ENCODE assay signal across 8 cellular contexts in the genomic region with DNA sequence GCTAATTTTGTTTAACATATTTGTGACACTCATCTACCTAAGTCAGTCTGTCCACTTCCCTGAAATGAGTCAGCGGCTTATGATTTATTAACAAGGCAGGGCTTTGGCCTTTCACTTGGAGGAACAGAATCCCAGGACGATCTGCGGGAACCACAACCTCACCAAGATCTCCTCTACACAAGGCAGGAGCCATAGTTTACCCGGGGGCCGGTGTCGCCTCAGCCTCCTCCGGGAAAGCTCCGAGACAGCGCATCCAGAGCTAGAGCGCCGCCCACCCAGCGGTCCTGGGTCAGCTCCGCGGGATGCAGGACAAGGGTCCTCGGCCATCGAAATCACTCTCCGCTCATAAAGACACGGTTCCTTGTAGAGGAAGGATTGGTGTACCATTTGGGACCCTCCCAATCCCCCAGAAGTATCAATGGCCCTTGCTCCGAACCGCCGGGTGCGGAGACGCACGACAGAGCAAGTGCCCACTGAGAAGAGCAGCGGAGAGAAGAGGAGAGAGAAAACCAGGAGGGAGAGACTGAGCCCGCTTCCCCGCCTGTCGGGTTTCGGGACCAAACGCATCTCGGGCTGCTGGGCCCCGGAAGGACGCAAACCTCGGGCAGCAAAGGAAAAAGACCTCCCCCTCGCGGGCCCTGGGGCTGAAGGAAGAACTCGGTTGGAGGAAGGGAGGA. TPM values are rescaled to one million over a fixed set of nuclear protein-coding genes. Genes with fewer than 3 reads are reported as not detected.
DNase-seq lines count a peak whose midpoint lies in the region; ATAC-seq and TF ChIP-seq lines count a peak whose summit lies in the region.

No MANE protein-coding gene starts in this region.

- H3K9me3 ChIP-seq in HEK293 (ENCODE audit: control insufficient read depth, insufficient read depth, low read depth, low read length), result no peaks in the 10 kb centered on the region
- H3K9me3 ChIP-seq in thoracic aorta, result no peaks in the 10 kb centered on the region

- H3K36me3 ChIP-seq in HEK293 (ENCODE audit: control insufficient read depth in 2 of 2, insufficient read depth in 1 of 2, low read length in 2 of 2) (no peaks in the 10 kb centered on the region), thoracic aorta (no peaks in the 10 kb centered on the region)

- H3K4me1 ChIP-seq in HEK293 (ENCODE audit: control insufficient read depth, insufficient read depth, low read length), result no peaks in the 10 kb centered on the region
- H3K4me1 ChIP-seq in thoracic aorta (ENCODE audit: control insufficient read depth in 1 of 2, low read depth in 2 of 2), result peaks cover 0 to 7% of the 10 kb centered on the region in 2 donors

- DNase-seq in AG09309 (ENCODE audit: low read depth) (no peak), astrocyte of the hippocampus (ENCODE audit: low read depth, low spot score) (peak; percentile 66), kidney tubule cell (ENCODE audit: low spot score) (peak; percentile 92), thoracic aorta (ENCODE audit: low spot score) (no peak), NCI-H2107 (lab: John Stamatoyannopoulos, UW) (no peak), 8988T (no peak)

- H3K27me3 ChIP-seq in thoracic aorta (replicated peaks; ENCODE audit: insufficient read depth), result no peaks in the 10 kb centered on the region

- CTCF ChIA-PET in HEK293 (lab: Yijun Ruan, JAX), result no interaction called here

- TF ChIP-seq CTCF in AG09309 (IDR thresholded peaks at IDR 0.05; ENCODE audit: control insufficient read depth, insufficient read depth, low read depth, low read length, missing control alignments) (no peak), HEK293 (tag by site-specific recombination; IDR thresholded peaks at IDR 0.05) (no peak), thoracic aorta (IDR thresholded peaks at IDR 0.05) (no peak)

- POLR2A ChIA-PET in HEK293 (lab: Yijun Ruan, JAX), result no interaction called here

- H3K27ac ChIP-seq in HEK293 (ENCODE audit: extremely low read depth, low read depth, low read length) (no peak overlapping the region; the same call in 1 of the 2 replicates), thoracic aorta (peak overlapping the region; percentile 9 to 54)

- peak overlapping the region; percentile 31 for H3K4me3 ChIP-seq in AG09309 (ENCODE audit: control insufficient read depth, low read depth, low read length)
- peak overlapping the region; percentile 44 for H3K4me3 ChIP-seq in HEK293 (ENCODE audit: low read depth, low read length)
- H3K4me3 ChIP-seq in thoracic aorta, result peak overlapping the region; percentile 61

- ATAC-seq in thoracic aorta (ENCODE audit: insufficient number of reproducible peaks, low FRiP score, low read depth) (no peak), SK-N-SH treated with all-trans-retinoic acid at 6 μM for 48 hours (no peak)

TF ChIP-seq in HEK293, 187 proteins besides CTCF, POLR2A, EP300 and RAD21 (continues in another document):
- TF ChIP-seq ZNF112 (tag by site-specific recombination; IDR thresholded peaks at IDR 0.05) (no peak), ZNF600 (tag by site-specific recombination; IDR thresholded peaks at IDR 0.05) (peak; percentile 72), ZNF140 (tag by site-specific recombination; IDR thresholded peaks at IDR 0.05) (no peak), ZNF514 (tag by site-specific recombination; IDR thresholded peaks at IDR 0.05) (no peak), ZNF121 (tag by site-specific recombination; IDR thresholded peaks at IDR 0.05) (no peak), ZBTB8A (tag by site-specific recombination; IDR thresholded peaks at IDR 0.05) (peak; percentile 21; the same call in 1 of the 2 replicates), ZNF830 (tag by site-specific recombination; IDR thresholded peaks at IDR 0.05; ENCODE audit: low read depth) (no peak), ZNF23 (tag by site-specific recombination; IDR thresholded peaks at IDR 0.05; ENCODE audit: borderline replicate concordance) (no peak), IKZF3 (tag by site-specific recombination; IDR thresholded peaks at IDR 0.05) (no peak), KLF10 (tag by site-specific recombination; IDR thresholded peaks at IDR 0.05) (no peak), ZBTB17 (tag by site-specific recombination; IDR thresholded peaks at IDR 0.05) (peak; percentile 58), GLIS1 (tag by site-specific recombination; IDR thresholded peaks at IDR 0.05) (no peak), ZNF747 (tag by site-specific recombination; IDR thresholded peaks at IDR 0.05) (no peak), KLF16 (tag by site-specific recombination; IDR thresholded peaks at IDR 0.05) (no peak), ZBTB1 (tag by site-specific recombination; IDR thresholded peaks at IDR 0.05) (no peak), ZFP69B (tag by site-specific recombination; IDR thresholded peaks at IDR 0.05) (no peak)
- TF ChIP-seq, protein P1, sequence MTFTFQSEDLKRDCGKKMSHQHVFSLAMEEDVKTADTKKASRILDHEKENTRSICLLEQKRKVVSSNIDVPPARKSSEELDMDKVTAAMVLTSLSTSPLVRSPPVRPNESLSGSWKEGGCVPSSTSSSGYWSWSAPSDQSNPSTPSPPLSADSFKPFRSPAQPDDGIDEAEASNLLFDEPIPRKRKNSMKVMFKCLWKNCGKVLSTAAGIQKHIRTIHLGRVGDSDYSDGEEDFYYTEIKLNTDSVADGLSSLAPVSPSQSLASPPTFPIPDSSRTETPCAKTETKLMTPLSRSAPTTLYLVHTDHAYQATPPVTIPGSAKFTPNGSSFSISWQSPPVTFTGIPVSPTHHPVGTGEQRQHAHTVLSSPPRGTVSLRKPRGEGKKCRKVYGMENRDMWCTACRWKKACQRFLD (tag by site-specific recombination; IDR thresholded peaks at IDR 0.05), result no peak
- TF ChIP-seq, protein P2, sequence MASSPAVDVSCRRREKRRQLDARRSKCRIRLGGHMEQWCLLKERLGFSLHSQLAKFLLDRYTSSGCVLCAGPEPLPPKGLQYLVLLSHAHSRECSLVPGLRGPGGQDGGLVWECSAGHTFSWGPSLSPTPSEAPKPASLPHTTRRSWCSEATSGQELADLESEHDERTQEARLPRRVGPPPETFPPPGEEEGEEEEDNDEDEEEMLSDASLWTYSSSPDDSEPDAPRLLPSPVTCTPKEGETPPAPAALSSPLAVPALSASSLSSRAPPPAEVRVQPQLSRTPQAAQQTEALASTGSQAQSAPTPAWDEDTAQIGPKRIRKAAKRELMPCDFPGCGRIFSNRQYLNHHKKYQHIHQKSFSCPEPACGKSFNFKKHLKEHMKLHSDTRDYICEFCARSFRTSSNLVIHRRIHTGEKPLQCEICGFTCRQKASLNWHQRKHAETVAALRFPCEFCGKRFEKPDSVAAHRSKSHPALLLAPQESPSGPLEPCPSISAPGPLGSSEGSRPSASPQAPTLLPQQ (tag by site-specific recombination; IDR thresholded peaks at IDR 0.05), result peak; percentile 36; the same call in 1 of the 2 replicates

TF ChIP-seq in SK-N-SH treated with all-trans-retinoic acid at 6 μM for 48 hours, 23 proteins besides CTCF, POLR2A, EP300 and RAD21 (continues in another document):
- TF ChIP-seq CSDC2 (CRISPR knock-in tag; IDR thresholded peaks at IDR 0.05), result no peak
- TF ChIP-seq PPARA (CRISPR knock-in tag; IDR thresholded peaks at IDR 0.05; ENCODE audit: borderline replicate concordance), result no peak
- TF ChIP-seq ISL1 (CRISPR knock-in tag; IDR thresholded peaks at IDR 0.05), result no peak
- no peak for TF ChIP-seq TOX (CRISPR knock-in tag; IDR thresholded peaks at IDR 0.05; ENCODE audit: borderline replicate concordance)
- TF ChIP-seq, protein P3, sequence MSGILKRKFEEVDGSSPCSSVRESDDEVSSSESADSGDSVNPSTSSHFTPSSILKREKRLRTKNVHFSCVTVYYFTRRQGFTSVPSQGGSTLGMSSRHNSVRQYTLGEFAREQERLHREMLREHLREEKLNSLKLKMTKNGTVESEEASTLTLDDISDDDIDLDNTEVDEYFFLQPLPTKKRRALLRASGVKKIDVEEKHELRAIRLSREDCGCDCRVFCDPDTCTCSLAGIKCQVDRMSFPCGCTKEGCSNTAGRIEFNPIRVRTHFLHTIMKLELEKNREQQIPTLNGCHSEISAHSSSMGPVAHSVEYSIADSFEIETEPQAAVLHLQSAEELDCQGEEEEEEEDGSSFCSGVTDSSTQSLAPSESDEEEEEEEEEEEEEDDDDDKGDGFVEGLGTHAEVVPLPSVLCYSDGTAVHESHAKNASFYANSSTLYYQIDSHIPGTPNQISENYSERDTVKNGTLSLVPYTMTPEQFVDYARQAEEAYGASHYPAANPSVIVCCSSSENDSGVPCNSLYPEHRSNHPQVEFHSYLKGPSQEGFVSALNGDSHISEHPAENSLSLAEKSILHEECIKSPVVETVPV (CRISPR knock-in tag; IDR thresholded peaks at IDR 0.05), result no peak
- no peak for TF ChIP-seq RARB (CRISPR knock-in tag; IDR thresholded peaks at IDR 0.05)
- TF ChIP-seq, protein P4, sequence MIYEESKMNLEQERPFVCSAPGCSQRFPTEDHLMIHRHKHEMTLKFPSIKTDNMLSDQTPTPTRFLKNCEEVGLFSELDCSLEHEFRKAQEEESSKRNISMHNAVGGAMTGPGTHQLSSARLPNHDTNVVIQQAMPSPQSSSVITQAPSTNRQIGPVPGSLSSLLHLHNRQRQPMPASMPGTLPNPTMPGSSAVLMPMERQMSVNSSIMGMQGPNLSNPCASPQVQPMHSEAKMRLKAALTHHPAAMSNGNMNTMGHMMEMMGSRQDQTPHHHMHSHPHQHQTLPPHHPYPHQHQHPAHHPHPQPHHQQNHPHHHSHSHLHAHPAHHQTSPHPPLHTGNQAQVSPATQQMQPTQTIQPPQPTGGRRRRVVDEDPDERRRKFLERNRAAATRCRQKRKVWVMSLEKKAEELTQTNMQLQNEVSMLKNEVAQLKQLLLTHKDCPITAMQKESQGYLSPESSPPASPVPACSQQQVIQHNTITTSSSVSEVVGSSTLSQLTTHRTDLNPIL (CRISPR knock-in tag; IDR thresholded peaks at IDR 0.05; ENCODE audit: low read depth), result no peak
- TF ChIP-seq OSR1 (CRISPR knock-in tag; IDR thresholded peaks at IDR 0.05), result no peak
- TF ChIP-seq, protein P5, sequence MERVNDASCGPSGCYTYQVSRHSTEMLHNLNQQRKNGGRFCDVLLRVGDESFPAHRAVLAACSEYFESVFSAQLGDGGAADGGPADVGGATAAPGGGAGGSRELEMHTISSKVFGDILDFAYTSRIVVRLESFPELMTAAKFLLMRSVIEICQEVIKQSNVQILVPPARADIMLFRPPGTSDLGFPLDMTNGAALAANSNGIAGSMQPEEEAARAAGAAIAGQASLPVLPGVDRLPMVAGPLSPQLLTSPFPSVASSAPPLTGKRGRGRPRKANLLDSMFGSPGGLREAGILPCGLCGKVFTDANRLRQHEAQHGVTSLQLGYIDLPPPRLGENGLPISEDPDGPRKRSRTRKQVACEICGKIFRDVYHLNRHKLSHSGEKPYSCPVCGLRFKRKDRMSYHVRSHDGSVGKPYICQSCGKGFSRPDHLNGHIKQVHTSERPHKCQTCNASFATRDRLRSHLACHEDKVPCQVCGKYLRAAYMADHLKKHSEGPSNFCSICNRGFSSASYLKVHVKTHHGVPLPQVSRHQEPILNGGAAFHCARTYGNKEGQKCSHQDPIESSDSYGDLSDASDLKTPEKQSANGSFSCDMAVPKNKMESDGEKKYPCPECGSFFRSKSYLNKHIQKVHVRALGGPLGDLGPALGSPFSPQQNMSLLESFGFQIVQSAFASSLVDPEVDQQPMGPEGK (CRISPR knock-in tag; IDR thresholded peaks at IDR 0.05; ENCODE audit: borderline replicate concordance), result no peak
- TF ChIP-seq ARNTL (CRISPR knock-in tag; IDR thresholded peaks at IDR 0.05; ENCODE audit: borderline replicate concordance, low read depth), result no peak
- no peak for TF ChIP-seq GLIS3 (CRISPR knock-in tag; IDR thresholded peaks at IDR 0.05)
- no peak for TF ChIP-seq ZNF8 (CRISPR knock-in tag; IDR thresholded peaks at IDR 0.05)

RNA-seq across cellular contexts. Expression of a gene that starts 13.1 kb away (rescaled TPM):
- total RNA-seq in thoracic aorta, result 100 to 1,000 TPM; 109 to 122 TPM

Comparison
In these comparisons a context has a peak if more than half of its experiments do, and no peak if none do; other contexts are left out.
1. DNase-seq: peak in astrocyte of the hippocampus (single experiment) and kidney tubule cell (single experiment); none in AG09309 (single experiment), thoracic aorta (single experiment), NCI-H2107 (single experiment) and 8988T (single experiment).
2. Peak in every context shown above with its lines, with median percentiles within 50 percentile points of each other: H3K4me3 ChIP-seq.